ENCODE assay signal across 14 cellular contexts in the genomic region with DNA sequence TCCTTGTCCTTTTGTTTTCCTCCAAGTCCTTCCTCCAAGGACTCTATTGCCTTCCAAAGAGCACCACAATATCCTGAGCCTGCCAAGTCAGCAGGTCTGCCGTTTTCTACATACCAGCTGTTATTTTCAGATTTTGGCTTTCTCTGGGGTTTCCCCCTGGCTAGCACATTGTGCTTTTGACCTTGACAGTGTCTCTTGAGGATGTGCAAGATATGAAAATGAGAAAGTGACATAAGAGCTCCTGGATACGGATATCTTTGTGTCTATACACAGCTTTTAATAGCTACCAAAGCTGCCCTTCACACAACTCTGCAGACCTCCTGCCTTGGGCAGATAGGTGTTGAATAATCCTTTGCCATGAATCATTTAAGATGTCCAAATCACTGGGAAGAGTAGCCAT.
DNase-seq lines count a peak whose midpoint lies in the region; ATAC-seq and TF ChIP-seq lines count a peak whose summit lies in the region.
"Had no signal": no experiment of that assay in that cellular context is flagged by ENCODE, and none has a peak within 500 bp of the region (broad histone marks: within the 10 kb centered on the region; RNA-seq: fewer than 3 reads in every experiment).

No MANE protein-coding gene starts in this region.

- no peaks in the 10 kb centered on the region for H3K9me3 ChIP-seq in left lung

- no peak overlapping the region for H3K4me3 Mint-ChIP-seq in activated CD4-positive, alpha-beta T cell treated with anti-CD3 and anti-CD28 coated beads for 36 hours
- H3K4me3 Mint-ChIP-seq: activated CD8-positive, alpha-beta T cell treated with anti-CD3 and anti-CD28 coated beads, Interleukin-2, amount 10 ng/mL, durations not matched to agents 7 days and 5 days; T-helper 2 cell treated with Interferon-gamma antibody and Interleukin-4, amounts not matched to agents 5 μg/mL and 100 μg/mL, for 36 hours had no signal

- H3K27me3 ChIP-seq in left lung = no peaks in the 10 kb centered on the region

- no peaks in the 10 kb centered on the region for H3K36me3 Mint-ChIP-seq in activated CD4-positive, alpha-beta T cell treated with anti-CD3 and anti-CD28 coated beads for 36 hours (ENCODE audit: low read depth)
- H3K36me3 Mint-ChIP-seq: activated naive CD4-positive, alpha-beta T cell treated with anti-CD3 and anti-CD28 coated beads, Interleukin-2, amount 50 U/mL, for 72 hours had no signal

- DNase-seq in GM13977 (ENCODE audit: low spot score) (peak; percentile 55), left lung (no peak), NCI-H82 (lab: John Stamatoyannopoulos, UW) (no peak), A172 (ENCODE audit: low spot score) (no peak)
- no peak for DNase-seq in activated CD4-positive, alpha-beta T cell treated with anti-CD3 and anti-CD28 coated beads for 36 hours
- DNase-seq: activated CD8-positive, alpha-beta T cell treated with anti-CD3 and anti-CD28 coated beads, Interleukin-2, amount 10 ng/mL, durations not matched to agents 7 days and 5 days; DND-41 had no signal

- H3K27me3 Mint-ChIP-seq in activated CD4-positive, alpha-beta T cell treated with anti-CD3 and anti-CD28 coated beads for 36 hours = peaks cover 4% of the 10 kb centered on the region

- H3K36me3 ChIP-seq in left lung = no peaks in the 10 kb centered on the region

- POLR2A ChIA-PET in activated CD4-positive, alpha-beta T cell treated with anti-CD3 and anti-CD28 coated beads for 36 hours (lab: Charles Lee) = no interaction called here

- ATAC-seq in GM19351 (IDR thresholded peaks at IDR 0.05; ENCODE audit: unreplicated experiment) (peak; percentile 86), HG02678 (IDR thresholded peaks at IDR 0.05; ENCODE audit: unreplicated experiment) (peak; percentile 56), HG03565 (IDR thresholded peaks at IDR 0.05; ENCODE audit: unreplicated experiment) (peak; percentile 94), left lung (no peak)
- no peak for ATAC-seq in activated CD4-positive, alpha-beta T cell treated with anti-CD3 and anti-CD28 coated beads for 36 hours
- ATAC-seq: activated CD8-positive, alpha-beta T cell treated with anti-CD3 and anti-CD28 coated beads, Interleukin-2, amount 10 ng/mL, durations not matched to agents 7 days and 5 days; activated naive CD4-positive, alpha-beta T cell treated with anti-CD3 and anti-CD28 coated beads, Interleukin-2, amount 50 U/mL, for 72 hours; Panc1 had no signal

- intact Hi-C loops in left lung (cut with DNase I) = no loop called here
- intact Hi-C loops in activated CD4-positive, alpha-beta T cell treated with anti-CD3 and anti-CD28 coated beads for 36 hours (cut with DNase I, micrococcal nuclease) = no loop called here

- H3K4me3 ChIP-seq in left lung = no peak overlapping the region
- H3K4me3 ChIP-seq: lung had no signal

- CTCF ChIA-PET in activated CD4-positive, alpha-beta T cell treated with anti-CD3 and anti-CD28 coated beads for 36 hours (lab: Charles Lee) = no interaction called here

- H3K4me1 Mint-ChIP-seq in activated CD4-positive, alpha-beta T cell treated with anti-CD3 and anti-CD28 coated beads for 36 hours = no peaks in the 10 kb centered on the region

- H3K4me1 ChIP-seq in left lung = no peaks in the 10 kb centered on the region

- no peaks in the 10 kb centered on the region for H3K9me3 Mint-ChIP-seq in activated CD4-positive, alpha-beta T cell treated with anti-CD3 and anti-CD28 coated beads for 36 hours (ENCODE audit: low read depth)
- H3K9me3 Mint-ChIP-seq: activated naive CD4-positive, alpha-beta T cell treated with anti-CD3 and anti-CD28 coated beads, Interleukin-2, amount 50 U/mL, for 72 hours; T-helper 2 cell treated with Interferon-gamma antibody and Interleukin-4, amounts not matched to agents 5 μg/mL and 100 μg/mL, for 36 hours had no signal

- in situ Hi-C loops in GM13977 (cut with MboI; ENCODE audit: low pct_unique_long_range_greater_than_20kb, low sequenced_read_pairs, unreplicated experiment) = no loop called here

- no peak overlapping the region for H3K27ac ChIP-seq in left lung

- TF ChIP-seq CTCF in GM13977 (IDR thresholded peaks at IDR 0.05; ENCODE audit: extremely low read depth, insufficient read depth, missing control alignments) = no peak
- no peak for TF ChIP-seq CTCF in left lung (IDR thresholded peaks at IDR 0.05)

- H3K27ac Mint-ChIP-seq in activated CD4-positive, alpha-beta T cell treated with anti-CD3 and anti-CD28 coated beads for 36 hours = no peak overlapping the region
- H3K27ac Mint-ChIP-seq: activated CD8-positive, alpha-beta T cell treated with anti-CD3 and anti-CD28 coated beads, Interleukin-2, amount 10 ng/mL, durations not matched to agents 7 days and 5 days; activated naive CD4-positive, alpha-beta T cell treated with anti-CD3 and anti-CD28 coated beads, Interleukin-2, amount 50 U/mL, for 72 hours; T-helper 2 cell treated with Interferon-gamma antibody and Interleukin-4, amounts not matched to agents 5 μg/mL and 100 μg/mL, for 36 hours had no signal

Comparison
In these comparisons a context has a peak if more than half of its experiments do, and no peak if none do; other contexts are left out.
1. ATAC-seq: peak in GM19351 (single experiment), HG02678 (single experiment) and HG03565 (single experiment); none in left lung (single experiment) and activated CD4-positive, alpha-beta T cell treated with anti-CD3 and anti-CD28 coated beads for 36 hours (single experiment).